ENCODE assay signal across 16 cellular contexts in genomic region chr7:101944611-101945010, GRCh38.
"Had no signal": no experiment of that assay in that cellular context is flagged by ENCODE, and none has a peak within 500 bp of the region (broad histone marks: within the 10 kb centered on the region; RNA-seq: fewer than 3 reads in every experiment).

No MANE protein-coding gene starts in this region.

- H3K36me3 ChIP-seq: breast epithelium, prostate gland, thoracic aorta had no signal

- H3K27ac ChIP-seq: breast epithelium, foreskin keratinocyte, prostate gland, thoracic aorta had no signal

- DNase-seq: activated CD8-positive, alpha-beta memory T cell treated with anti-CD3 and anti-CD28 coated beads, Interleukin-2, amount 50 U/mL, for 4 hours; activated CD8-positive, alpha-beta T cell treated with anti-CD3 and anti-CD28 coated beads for 36 hours; activated gamma-delta T cell treated with Interleukin-2 at 50 U/mL for 16 hours; activated naive CD8-positive, alpha-beta T cell treated with anti-CD3 and anti-CD28 coated beads, Interleukin-2, amount 10 ng/mL, durations not matched to agents 7 days and 5 days; activated T-cell treated with anti-CD3 and anti-CD28 coated beads, Interleukin-2, amount 50 U/mL, for 72 hours; anterior cingulate cortex; foreskin keratinocyte; kidney glomerular epithelial cell; naive thymus-derived CD8-positive, alpha-beta T cell; stimulated activated CD4-positive, alpha-beta T cell treated with anti-CD3 and anti-CD28 coated beads, Interleukin-15, amount 100 ng/mL, for 24 hours; stimulated activated CD4-positive, alpha-beta T cell treated with anti-CD3 and anti-CD28 coated beads, Interleukin-4, amount 100 ng/mL, for 24 hours; T-helper 9 cell had no signal

- H3K9me3 ChIP-seq: breast epithelium, prostate gland, thoracic aorta had no signal

- H3K27me3 ChIP-seq: breast epithelium, foreskin keratinocyte had no signal

- H3K4me3 ChIP-seq: breast epithelium, lung, prostate gland, thoracic aorta had no signal

- H3K4me1 ChIP-seq: breast epithelium had no signal

- ATAC-seq: activated CD8-positive, alpha-beta T cell treated with anti-CD3 and anti-CD28 coated beads for 36 hours; activated T-cell treated with anti-CD3 and anti-CD28 coated beads, Interleukin-2, amount 50 U/mL, for 72 hours; naive thymus-derived CD8-positive, alpha-beta T cell had no signal
